1 cellular context compared by ENCODE assay signal in genomic region chr19:49876422-49877019, GRCh38.
TF ChIP-seq lines count a peak whose summit lies in the region.

No MANE protein-coding gene starts in this region.

TF ChIP-seq in HepG2, 621 proteins besides CTCF, POLR2A, EP300 and RAD21 (continued from another document and continues in another):
- TF ChIP-seq ZNF530 (CRISPR knock-in tag; IDR thresholded peaks at IDR 0.05; ENCODE audit: low read depth) (no peak), ZNF687 (CRISPR knock-in tag; IDR thresholded peaks at IDR 0.05) (peak; percentile 75), MEF2D (CRISPR knock-in tag; IDR thresholded peaks at IDR 0.05) (no peak; the same call in 1 of the 2 replicates), HDAC1 (CRISPR knock-in tag; IDR thresholded peaks at IDR 0.05) (no peak), ZBTB20 (CRISPR knock-in tag; IDR thresholded peaks at IDR 0.05; ENCODE audit: borderline replicate concordance, low read depth) (0 out of 2 replicates have a peak, but pooled peaks have one; percentile 9), ZFP36L2 (CRISPR knock-in tag; IDR thresholded peaks at IDR 0.05) (no peak), YEATS2 (CRISPR knock-in tag; IDR thresholded peaks at IDR 0.05; ENCODE audit: borderline replicate concordance) (peak; percentile 70; the same call in 1 of the 2 replicates), SMC3 (IDR thresholded peaks at IDR 0.05; ENCODE audit: low read length) (no peak), THAP9 (CRISPR knock-in tag; IDR thresholded peaks at IDR 0.05; ENCODE audit: borderline replicate concordance) (peak; percentile 100), HOXD1 (CRISPR knock-in tag; IDR thresholded peaks at IDR 0.05) (peak; percentile 22; the same call in 1 of the 2 replicates), ELK4 (CRISPR knock-in tag; IDR thresholded peaks at IDR 0.05; ENCODE audit: borderline replicate concordance) (no peak), FOXP4 (CRISPR knock-in tag; IDR thresholded peaks at IDR 0.05) (peak; percentile 60; the same call in 1 of the 2 replicates), TGIF2 (CRISPR knock-in tag; IDR thresholded peaks at IDR 0.05) (peak; percentile 62; the same call in 1 of the 2 replicates), HOXA9 (CRISPR knock-in tag; IDR thresholded peaks at IDR 0.05; ENCODE audit: borderline replicate concordance) (no peak), ELF3 (CRISPR knock-in tag; IDR thresholded peaks at IDR 0.05) (peak; percentile 46; the same call in 1 of the 2 replicates), CHD4 (IDR thresholded peaks at IDR 0.05; ENCODE audit: borderline replicate concordance, low read length) (no peak), ATF2 (CRISPR knock-in tag; IDR thresholded peaks at IDR 0.05) (peak; percentile 85), HOXA3 (CRISPR knock-in tag; IDR thresholded peaks at IDR 0.05) (peak; percentile 99), ZNF577 (CRISPR knock-in tag; IDR thresholded peaks at IDR 0.05; ENCODE audit: borderline replicate concordance, low read depth) (no peak), FOXK2 (IDR thresholded peaks at IDR 0.05) (no peak), BHLHE40 (IDR thresholded peaks at IDR 0.05; ENCODE audit: low read length) (peak; percentile 72), ZNF710 (CRISPR knock-in tag; IDR thresholded peaks at IDR 0.05; ENCODE audit: borderline replicate concordance) (0 out of 2 replicates have a peak, but pooled peaks have one; percentile 6), ZHX2 (IDR thresholded peaks at IDR 0.05; ENCODE audit: low read depth) (peak; percentile 99), ZHX2 (CRISPR knock-in tag; IDR thresholded peaks at IDR 0.05; ENCODE audit: borderline replicate concordance) (no peak; the same call in 1 of the 2 replicates), SAFB2 (CRISPR knock-in tag; IDR thresholded peaks at IDR 0.05; ENCODE audit: borderline replicate concordance, low read depth) (peak; percentile 87; the same call in 1 of the 2 replicates), PHF5A (CRISPR knock-in tag; IDR thresholded peaks at IDR 0.05; ENCODE audit: low read depth, unreplicated experiment) (peak; percentile 42), CEBPB (IDR thresholded peaks at IDR 0.05; ENCODE audit: borderline replicate concordance, low read depth, low read length) (peak; percentile 84; the same call in 1 of the 2 replicates), ZNF567 (CRISPR knock-in tag; IDR thresholded peaks at IDR 0.05; ENCODE audit: borderline replicate concordance) (no peak), NFYB (CRISPR knock-in tag; IDR thresholded peaks at IDR 0.05) (0 out of 2 replicates have a peak, but pooled peaks have one; percentile 29), TRIM22 (IDR thresholded peaks at IDR 0.05) (no peak), GLMP (CRISPR knock-in tag; IDR thresholded peaks at IDR 0.05; ENCODE audit: borderline replicate concordance) (no peak), PAF1 (CRISPR knock-in tag; IDR thresholded peaks at IDR 0.05) (no peak; the same call in 1 of the 2 replicates)
